ENCODE assay signal across 24 cellular contexts in the genomic region with DNA sequence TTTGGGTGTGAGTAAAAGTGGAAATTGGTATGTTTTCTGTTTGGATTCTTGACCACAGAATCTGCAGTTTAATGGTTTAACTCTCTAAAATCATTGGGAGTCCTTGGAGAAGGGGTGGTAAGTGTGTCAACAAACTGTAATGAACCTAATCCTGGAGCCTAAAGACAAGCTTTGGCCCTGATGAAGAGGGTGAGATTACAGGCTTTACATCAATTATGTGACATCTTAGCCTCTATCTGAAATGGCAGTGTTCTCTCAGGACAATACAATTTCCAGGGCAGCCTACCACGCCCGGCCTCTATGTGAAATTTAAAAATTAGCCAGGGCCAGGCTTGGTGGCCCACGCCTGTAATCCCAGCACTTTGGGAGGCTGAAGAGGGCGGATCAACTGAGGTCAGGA. TPM values are rescaled to one million over a fixed set of nuclear protein-coding genes. Genes with fewer than 3 reads are reported as not detected.
DNase-seq lines count a peak whose midpoint lies in the region; ATAC-seq, FAIRE-seq and TF ChIP-seq lines count a peak whose summit lies in the region.
"Had no signal": no experiment of that assay in that cellular context is flagged by ENCODE, and none has a peak within 500 bp of the region (broad histone marks: within the 10 kb centered on the region; RNA-seq: fewer than 3 reads in every experiment).

No MANE protein-coding gene starts in this region.

- no peaks in the 10 kb centered on the region for H4K20me1 ChIP-seq in PC-9 (ENCODE audit: insufficient read depth)
- H4K20me1 ChIP-seq in astrocyte (ENCODE audit: insufficient read depth, low read length) = peaks cover 4% of the 10 kb centered on the region

- H3K36me3 ChIP-seq in PC-9 (ENCODE audit: low read depth) = no peaks in the 10 kb centered on the region
- H3K36me3 ChIP-seq in astrocyte (ENCODE audit: insufficient read depth, low read length) = peaks cover 6% of the 10 kb centered on the region
- H3K36me3 ChIP-seq in brain microvascular endothelial cell (replicated peaks) = no peaks in the 10 kb centered on the region

- ATAC-seq in natural killer cell treated with Interleukin-12 subunit alpha and Interleukin-12 subunit beta and Interleukin-15 and Interleukin-18, amount 100 ng/mL, for 72 hours = no peak
- ATAC-seq in natural killer cell (no peak), HG02938 (IDR thresholded peaks at IDR 0.05; ENCODE audit: unreplicated experiment) (no peak)
- ATAC-seq: GM12878, GM23338 had no signal

- no peak for FAIRE-seq in astrocyte (lab: Jason Lieb, UNC)
- FAIRE-seq: A204.1, GM12878, HTR-8/SVneo had no signal

- peaks cover 5% of the 10 kb centered on the region for H3K36me3 Mint-ChIP-seq in natural killer cell treated with Interleukin-12 subunit alpha and Interleukin-12 subunit beta and Interleukin-15 and Interleukin-18, amount 100 ng/mL, for 72 hours
- no peaks in the 10 kb centered on the region for H3K36me3 Mint-ChIP-seq in natural killer cell
- H3K36me3 Mint-ChIP-seq in astrocyte (ENCODE audit: low read depth, unreplicated experiment) = peaks cover 15% of the 10 kb centered on the region

- no peak overlapping the region for H3K4me3 ChIP-seq in PC-9
- H3K4me3 ChIP-seq in astrocyte (ENCODE audit: insufficient read depth, low read depth, low read length) = no peak overlapping the region
- H3K4me3 ChIP-seq in brain microvascular endothelial cell (ENCODE audit: low read depth, low read length) = no peak overlapping the region
- H3K4me3 ChIP-seq: GM12878, GM23338 had no signal

- intact Hi-C loops in natural killer cell (cut with micrococcal nuclease) = loop anchor here (10.0 kb wide), 1 partner anchor 240 kb away; a partner anchor contains a TSS
- intact Hi-C loops in PC-9 (cut with micrococcal nuclease; ENCODE audit: unreplicated experiment) = no loop called here

- H3K27ac Mint-ChIP-seq in natural killer cell treated with Interleukin-12 subunit alpha and Interleukin-12 subunit beta and Interleukin-15 and Interleukin-18, amount 100 ng/mL, for 72 hours = peak overlapping the region; percentile 54 to 78
- H3K27ac Mint-ChIP-seq in natural killer cell (no peak overlapping the region), astrocyte (ENCODE audit: unreplicated experiment) (peak overlapping the region; percentile 84)
- H3K27ac Mint-ChIP-seq: B cell, GM23338 had no signal

- in situ Hi-C loops in brain microvascular endothelial cell (cut with HindIII; ENCODE audit: low pct_ligation_motif_present, low sequenced_read_pairs) = no loop called here

- H3K79me2 ChIP-seq in PC-9 (ENCODE audit: low read depth) (peaks cover 55% of the 10 kb centered on the region), astrocyte (ENCODE audit: insufficient read depth, low read length) (peaks cover 29% of the 10 kb centered on the region)

- peaks cover 38 to 49% of the 10 kb centered on the region in 2 donors for H3K4me1 Mint-ChIP-seq in natural killer cell treated with Interleukin-12 subunit alpha and Interleukin-12 subunit beta and Interleukin-15 and Interleukin-18, amount 100 ng/mL, for 72 hours (ENCODE audit: low read depth in 2 of 2)
- H3K4me1 Mint-ChIP-seq in natural killer cell (peaks cover 23 to 36% of the 10 kb centered on the region in 2 donors), astrocyte (ENCODE audit: low read depth, unreplicated experiment) (peaks cover 44% of the 10 kb centered on the region)

- H2AFZ ChIP-seq in PC-9 = no peak overlapping the region
- H2AFZ ChIP-seq in astrocyte (ENCODE audit: low read depth, low read length) = no peak overlapping the region
- H2AFZ ChIP-seq: GM23338 had no signal

- no peaks in the 10 kb centered on the region for H3K9me2 ChIP-seq in PC-9 (ENCODE audit: insufficient read depth)

- POLR2A ChIA-PET in PC-9 (lab: Charles Lee; ENCODE audit: unreplicated experiment) = no interaction called here

- no peaks in the 10 kb centered on the region for H3K27me3 ChIP-seq in PC-9 (ENCODE audit: insufficient read depth, low read depth)
- H3K27me3 ChIP-seq in astrocyte (ENCODE audit: insufficient read depth, low read length) = no peaks in the 10 kb centered on the region
- H3K27me3 ChIP-seq in brain microvascular endothelial cell (replicated peaks) = no peaks in the 10 kb centered on the region

- H3K9ac ChIP-seq in astrocyte (ENCODE audit: low read length) = no peak overlapping the region

- H3K9me3 Mint-ChIP-seq in natural killer cell treated with Interleukin-12 subunit alpha and Interleukin-12 subunit beta and Interleukin-15 and Interleukin-18, amount 100 ng/mL, for 72 hours = no peaks in the 10 kb centered on the region
- H3K9me3 Mint-ChIP-seq in natural killer cell = no peaks in the 10 kb centered on the region
- no peaks in the 10 kb centered on the region for H3K9me3 Mint-ChIP-seq in astrocyte (ENCODE audit: unreplicated experiment)
- H3K9me3 Mint-ChIP-seq: GM23338 had no signal

- no peak for TF ChIP-seq CTCF in natural killer cell (IDR thresholded peaks at IDR 0.05)
- TF ChIP-seq CTCF in PC-9 (conservative IDR thresholded peaks at IDR 0.05) = no peak
- no peak for TF ChIP-seq CTCF in astrocyte (IDR thresholded peaks at IDR 0.05; ENCODE audit: insufficient read depth, low read depth, low read length)
- TF ChIP-seq CTCF in brain microvascular endothelial cell (IDR thresholded peaks at IDR 0.05; ENCODE audit: low read depth, low read length, missing control alignments) = no peak

- no peak overlapping the region for H3K27ac ChIP-seq in PC-9
- no peak overlapping the region for H3K27ac ChIP-seq in astrocyte (ENCODE audit: low read depth, low read length)
- no peak overlapping the region for H3K27ac ChIP-seq in brain microvascular endothelial cell

- H3K4me3 Mint-ChIP-seq in natural killer cell treated with Interleukin-12 subunit alpha and Interleukin-12 subunit beta and Interleukin-15 and Interleukin-18, amount 100 ng/mL, for 72 hours = no peak overlapping the region
- H3K4me3 Mint-ChIP-seq in natural killer cell = no peak overlapping the region
- no peak overlapping the region for H3K4me3 Mint-ChIP-seq in astrocyte (ENCODE audit: unreplicated experiment)
- H3K4me3 Mint-ChIP-seq: B cell, GM23338 had no signal

- CTCF ChIA-PET in PC-9 (lab: Charles Lee) = no interaction called here

- BruUV-seq in PC-9 (replicated peaks; lab: Mats Ljungman, UMichigan) = no TSS peak

- H3K4me2 ChIP-seq in PC-9 = peak overlapping the region; percentile 98
- no peak overlapping the region for H3K4me2 ChIP-seq in astrocyte (ENCODE audit: low read length)
- H3K4me2 ChIP-seq: GM23338 had no signal

- peaks cover 66% of the 10 kb centered on the region for H3F3A ChIP-seq in PC-9 (ENCODE audit: insufficient read depth, low read depth)

- DNase-seq in natural killer cell treated with Interleukin-12 subunit alpha and Interleukin-12 subunit beta and Interleukin-15 and Interleukin-18, amount 100 ng/mL, for 72 hours (ENCODE audit: low spot score) = no peak
- DNase-seq in natural killer cell = no peak
- DNase-seq in PC-9 = no peak
- DNase-seq in astrocyte (ENCODE audit: low read depth) = no peak
- DNase-seq in germinal center (ENCODE audit: low spot score) = no peak
- no peak for DNase-seq in brain microvascular endothelial cell
- DNase-seq: DMS79, HCEC 1CT, NCI-H1105, NCI-H146, NCI-H2029, NCI-H2171, NCI-H345, NCI-H524, NCI-H774, SHP77, SW 1271 had no signal

- H3K4me1 ChIP-seq in PC-9 (replicated peaks; ENCODE audit: insufficient read depth) (peaks cover 61% of the 10 kb centered on the region), astrocyte (ENCODE audit: insufficient read depth, low read length) (peaks cover 31% of the 10 kb centered on the region)

- H3K27me3 Mint-ChIP-seq in natural killer cell treated with Interleukin-12 subunit alpha and Interleukin-12 subunit beta and Interleukin-15 and Interleukin-18, amount 100 ng/mL, for 72 hours = no peaks in the 10 kb centered on the region
- no peaks in the 10 kb centered on the region for H3K27me3 Mint-ChIP-seq in natural killer cell (ENCODE audit: low read depth in 2 of 2)
- no peaks in the 10 kb centered on the region for H3K27me3 Mint-ChIP-seq in astrocyte (ENCODE audit: low read depth, unreplicated experiment)
- H3K27me3 Mint-ChIP-seq: B cell had no signal

- H3K9me3 ChIP-seq in PC-9 (ENCODE audit: insufficient read depth, low read depth) (no peaks in the 10 kb centered on the region), astrocyte (ENCODE audit: insufficient read depth, low read depth, low read length) (no peaks in the 10 kb centered on the region)

RNA-seq across cellular contexts. Expression of a gene that starts 4.3 kb away (rescaled TPM):
- 1,000 to 10,000 TPM; 2,229 to 3,912 TPM for total RNA-seq in natural killer cell treated with Interleukin-12 subunit alpha and Interleukin-12 subunit beta and Interleukin-15 and Interleukin-18, amount 100 ng/mL, for 72 hours
- total RNA-seq in natural killer cell (100 to 1,000 TPM; 121 to 180 (median 155) TPM), PC-9 (2021) (1,294 and 1,809 TPM in 2 replicates), astrocyte (2,189 and 2,288 TPM in 2 replicates)

RNA-seq across cellular contexts. Expression of a gene that starts 37.1 kb away (rescaled TPM):
- total RNA-seq in natural killer cell treated with Interleukin-12 subunit alpha and Interleukin-12 subunit beta and Interleukin-15 and Interleukin-18, amount 100 ng/mL, for 72 hours = 10 to 100 TPM; 48.5 to 80.9 TPM
- total RNA-seq in natural killer cell = 100 to 1,000 TPM; 132 to 135 (median 132) TPM
- 51.3 and 65.9 TPM in 2 replicates for total RNA-seq in PC-9 (2021)
- total RNA-seq in astrocyte = 49.9 and 62.7 TPM in 2 replicates

RNA-seq across cellular contexts. Expression of a gene that starts 37.7 kb away (rescaled TPM):
- total RNA-seq in natural killer cell treated with Interleukin-12 subunit alpha and Interleukin-12 subunit beta and Interleukin-15 and Interleukin-18, amount 100 ng/mL, for 72 hours = not detected
- not detected for total RNA-seq in natural killer cell
- 48.5 and 60.2 TPM in 2 replicates for total RNA-seq in PC-9 (2021)
- total RNA-seq in astrocyte = 0.68 and 0.77 TPM in 2 replicates
- total RNA-seq: B cell, GM12878, OCI-LY7 had no signal

Comparison
In these comparisons a context has a peak if more than half of its experiments do, and no peak if none do; other contexts are left out.
1. H3K27ac Mint-ChIP-seq: peak in natural killer cell treated with Interleukin-12 subunit alpha and Interleukin-12 subunit beta and Interleukin-15 and Interleukin-18, amount 100 ng/mL, for 72 hours (2 of 2) and astrocyte (single experiment); none in natural killer cell (0 of 2).
2. RNA of a gene that starts 37.7 kb away (total RNA-seq): 48.5 to 60.2 TPM in PC-9; 0.68 to 0.77 TPM in astrocyte, not detected in natural killer cell treated with Interleukin-12 subunit alpha and Interleukin-12 subunit beta and Interleukin-15 and Interleukin-18, amount 100 ng/mL, for 72 hours and not detected in natural killer cell; every median in the first group is over 10 times any median in the second.